In genomic region chr12:78612224-78612623, GRCh38 we compare ENCODE assay signal across 29 cellular contexts.
"Had no signal": no experiment of that assay in that cellular context is flagged by ENCODE, and none has a peak within 500 bp of the region (broad histone marks: within the 10 kb centered on the region; RNA-seq: fewer than 3 reads in every experiment).

No MANE protein-coding gene starts in this region.

- H3K27me3 ChIP-seq: neural progenitor cell, neutrophil, right atrium auricular region, right lobe of liver, stomach, testis, thyroid gland, upper lobe of right lung had no signal

- H3K4me1 ChIP-seq: left ventricle myocardium inferior, neural progenitor cell, parathyroid adenoma, right atrium auricular region, right lobe of liver, stomach, testis, thyroid gland, upper lobe of right lung had no signal

- H3K27ac ChIP-seq: left ventricle myocardium inferior, neural progenitor cell, neutrophil, parathyroid adenoma, right atrium auricular region, right lobe of liver, stomach, testis, thyroid gland, upper lobe of right lung had no signal

- ATAC-seq: left colon; natural killer cell; right lobe of liver; stimulated activated naive CD8-positive, alpha-beta T cell treated with anti-CD3 and anti-CD28 coated beads, Interleukin-15, Interleukin-2, amounts not matched to agents 100 U/mL and 50 U/mL, for 24 hours; upper lobe of right lung had no signal

- H3K36me3 ChIP-seq: left ventricle myocardium inferior, neural progenitor cell, neutrophil, right atrium auricular region, right lobe of liver, stomach, thyroid gland, upper lobe of right lung had no signal

- H2AFZ ChIP-seq: neural progenitor cell, parathyroid adenoma had no signal

- H3K9me3 ChIP-seq: neutrophil, right atrium auricular region, right lobe of liver, testis, thyroid gland, upper lobe of right lung had no signal

- H3K4me2 ChIP-seq: neural progenitor cell, smooth muscle cell had no signal

- FAIRE-seq: keratinocyte, urothelium cell line had no signal

- H3K79me2 ChIP-seq: parathyroid adenoma had no signal

- H3K4me3 ChIP-seq: left ventricle myocardium inferior, lung, neural progenitor cell, right atrium auricular region, right lobe of liver, smooth muscle cell, stomach, testis, thyroid gland, upper lobe of right lung had no signal

- DNase-seq: hippocampal formation; kidney glomerular epithelial cell; left colon; left ventricle myocardium inferior; mesendoderm; naive B cell; natural killer cell; nephron progenitor cell; occipital lobe; right lobe of liver; stimulated activated CD4-positive, alpha-beta T cell treated with anti-CD3 and anti-CD28 coated beads, Interleukin-1b, Interleukin-23, amount 100 ng/mL, for 48 hours; stimulated activated CD4-positive, alpha-beta T cell treated with anti-CD3 and anti-CD28 coated beads, Interleukin-2, amount 100 ng/mL, for 48 hours; stimulated activated CD4-positive, alpha-beta T cell treated with anti-CD3 and anti-CD28 coated beads, Interleukin-4, amount 100 ng/mL, for 4 hours; stimulated activated CD8-positive, alpha-beta memory T cell treated with anti-CD3 and anti-CD28 coated beads, Interleukin-4, amount 100 ng/mL, for 48 hours; stimulated activated naive B cell treated with anti-CD40 and anti-IgM and Interleukin-4, amounts not matched to agents 10 μg/mL and 1 μg/mL and 100 μg/mL, for 72 hours; stimulated activated naive CD8-positive, alpha-beta T cell treated with anti-CD3 and anti-CD28 coated beads, Interleukin-15, Interleukin-2, amounts not matched to agents 100 U/mL and 50 U/mL, for 24 hours; stomach; testis; thyroid gland; trophoblast cell; upper lobe of right lung had no signal

- H3K9ac ChIP-seq: neural progenitor cell, parathyroid adenoma had no signal
